20 cellular contexts compared by ENCODE assay signal in the genomic region with DNA sequence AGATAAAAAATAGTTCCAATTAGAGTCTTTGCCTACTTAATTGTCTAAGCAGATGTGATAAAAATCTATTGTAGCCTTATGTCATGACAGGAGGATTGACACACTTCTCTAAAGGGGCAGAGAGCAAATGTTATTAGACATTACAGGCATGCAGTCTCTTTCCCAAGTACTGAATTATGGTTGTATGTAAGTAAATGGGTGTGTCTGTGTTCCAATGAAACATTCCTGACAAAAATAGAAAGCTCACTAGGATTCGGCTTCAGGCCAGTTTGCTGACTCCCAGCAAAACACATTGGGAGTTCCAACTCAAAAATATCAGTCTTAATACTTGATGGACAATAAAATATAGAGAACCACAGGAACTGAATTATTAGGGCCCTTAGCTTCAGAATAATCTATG.
A peak's percentile ranks its signal among the peaks of the same experiment; 100 is the strongest.
DNase-seq lines count a peak whose midpoint lies in the region; ATAC-seq, FAIRE-seq and TF ChIP-seq lines count a peak whose summit lies in the region.
"Had no signal": no experiment of that assay in that cellular context is flagged by ENCODE, and none has a peak within 500 bp of the region (broad histone marks: within the 10 kb centered on the region; RNA-seq: fewer than 3 reads in every experiment).

No MANE protein-coding gene starts in this region.

- peak; percentile 8 for DNase-seq in MCF 10A (ENCODE audit: unreplicated experiment)
- DNase-seq in breast epithelium (ENCODE audit: low spot score in 2 of 2) = no peak
- DNase-seq in left kidney (ENCODE audit: low read depth, low spot score) = peak; percentile 4
- DNase-seq in small intestine = peak; percentile 15
- DNase-seq: AML-193; Caco-2; CD4-positive, alpha-beta T cell; GM23248 had no signal

- H3K36me3 ChIP-seq in breast epithelium = no peaks in the 10 kb centered on the region
- no peaks in the 10 kb centered on the region for H3K36me3 ChIP-seq in KMS-11 (ENCODE audit: insufficient read depth)
- no peaks in the 10 kb centered on the region for H3K36me3 ChIP-seq in small intestine (ENCODE audit: control insufficient read depth in 2 of 2, insufficient read depth in 2 of 2, low read length in 2 of 2)
- H3K36me3 ChIP-seq: HAP-1 had no signal

- TF ChIP-seq CTCF in MCF 10A (IDR thresholded peaks at IDR 0.05; ENCODE audit: unreplicated experiment) (no peak), breast epithelium (IDR thresholded peaks at IDR 0.05) (no peak), KMS-11 (conservative IDR thresholded peaks at IDR 0.05; ENCODE audit: low read depth, low read length) (no peak)

- no peak for ATAC-seq in HG02588 (IDR thresholded peaks at IDR 0.05; ENCODE audit: unreplicated experiment)
- no peak for ATAC-seq in HG02884 (IDR thresholded peaks at IDR 0.05; ENCODE audit: unreplicated experiment)
- ATAC-seq: A549, HepG2 had no signal

- POLR2A ChIA-PET in MCF 10A (lab: Yijun Ruan, JAX) = no interaction called here

- CTCF ChIA-PET in MCF 10A (lab: Yijun Ruan, JAX) = interaction anchor here (0.9 kb wide), 1 partner anchor 136 kb away, joined by 3 read pairs; no protein-coding TSS in a partner anchor

- H3K4me2 ChIP-seq in KMS-11 = peak overlapping the region; percentile 61
- H3K4me2 ChIP-seq: A549 had no signal

- no peak overlapping the region for H3K9ac ChIP-seq in KMS-11
- H3K9ac ChIP-seq: GM23248 had no signal

- H3K4me1 Mint-ChIP-seq in MCF 10A (ENCODE audit: insufficient read depth, unreplicated experiment) = no peaks in the 10 kb centered on the region
- H3K4me1 Mint-ChIP-seq: IgD-negative memory B cell had no signal

- H3K4me1 ChIP-seq in breast epithelium = no peaks in the 10 kb centered on the region
- peaks cover 56% of the 10 kb centered on the region for H3K4me1 ChIP-seq in KMS-11 (ENCODE audit: low read depth, poor library complexity, severe bottlenecking)
- H3K4me1 ChIP-seq in small intestine (ENCODE audit: control insufficient read depth in 2 of 2, insufficient read depth in 1 of 2, low read depth in 1 of 2, low read length in 1 of 2) = no peaks in the 10 kb centered on the region
- H3K4me1 ChIP-seq: A549, HAP-1 had no signal

- no peak overlapping the region for H3K4me3 Mint-ChIP-seq in MCF 10A (ENCODE audit: unreplicated experiment)
- H3K4me3 Mint-ChIP-seq: CD4-positive, alpha-beta T cell; IgD-negative memory B cell had no signal

- BruUV-seq in MCF 10A (replicated peaks; lab: Mats Ljungman, UMichigan) = no TSS peak

- H3K27me3 Mint-ChIP-seq in MCF 10A (ENCODE audit: insufficient read depth, unreplicated experiment) = peaks cover 3% of the 10 kb centered on the region
- H3K27me3 Mint-ChIP-seq: CD4-positive, alpha-beta T cell; IgD-negative memory B cell had no signal

- H3K9me3 ChIP-seq in breast epithelium = no peaks in the 10 kb centered on the region
- no peaks in the 10 kb centered on the region for H3K9me3 ChIP-seq in small intestine (ENCODE audit: control insufficient read depth, low read depth)
- H3K9me3 ChIP-seq: A549, HAP-1 had no signal

- H3K4me3 ChIP-seq in breast epithelium (no peak overlapping the region), KMS-11 (IDR thresholded peaks at IDR 0.05; ENCODE audit: insufficient read depth, low read depth, low read length) (no peak overlapping the region), small intestine (ENCODE audit: low read depth in 1 of 2, low read length in 2 of 2) (no peak overlapping the region)
- H3K4me3 ChIP-seq: A549, GM23248, HAP-1 had no signal

- H3K27me3 ChIP-seq in breast epithelium (no peaks in the 10 kb centered on the region), KMS-11 (ENCODE audit: insufficient read depth, low read depth) (no peaks in the 10 kb centered on the region), small intestine (ENCODE audit: control insufficient read depth in 2 of 2, insufficient read depth in 2 of 2, low read length in 2 of 2) (no peaks in the 10 kb centered on the region)

- FAIRE-seq in small intestine (lab: Jason Lieb, UNC) = no peak
- FAIRE-seq: A549, D721Med, G401.6, GM12891, HepG2 had no signal

- H3K9me3 Mint-ChIP-seq in MCF 10A (ENCODE audit: unreplicated experiment) = no peaks in the 10 kb centered on the region

- 12 to 33% (median 20%) methylated on average over 1 of the region's 1 CpG for WGBS in small intestine, 3 donors

- no peaks in the 10 kb centered on the region for H3K36me3 Mint-ChIP-seq in MCF 10A (ENCODE audit: insufficient read depth, unreplicated experiment)
- H3K36me3 Mint-ChIP-seq: IgD-negative memory B cell had no signal

- no peak overlapping the region for H2AFZ ChIP-seq in KMS-11 (ENCODE audit: low read depth)
- H2AFZ ChIP-seq: GM23248 had no signal

- no peaks in the 10 kb centered on the region for H4K20me1 ChIP-seq in KMS-11 (ENCODE audit: insufficient read depth)

- TF ChIP-seq POLR2A in breast epithelium (IDR thresholded peaks at IDR 0.05) = no peak

- no peak overlapping the region for H3K27ac Mint-ChIP-seq in MCF 10A (ENCODE audit: low read depth, unreplicated experiment)
- H3K27ac Mint-ChIP-seq: CD4-positive, alpha-beta T cell; IgD-negative memory B cell had no signal

- intact Hi-C loops in MCF 10A (cut with micrococcal nuclease) (no loop called here), breast epithelium (cut with DNase I; ENCODE audit: low total_unique reads) (no loop called here)

- no peak overlapping the region for H3K27ac ChIP-seq in breast epithelium
- no peak overlapping the region for H3K27ac ChIP-seq in KMS-11
- H3K27ac ChIP-seq in small intestine (ENCODE audit: low read depth in 1 of 2, low read length in 1 of 2) = no peak overlapping the region
- H3K27ac ChIP-seq: 22Rv1, A549, C4-2B, GM23248 had no signal

- H3K79me2 ChIP-seq in KMS-11 (ENCODE audit: insufficient read depth, low read depth) = no peaks in the 10 kb centered on the region

Comparison
In these comparisons a context has a peak if more than half of its experiments do, and no peak if none do; other contexts are left out.
1. DNase-seq: peak in MCF 10A (single experiment), left kidney (single experiment) and small intestine (single experiment); none in breast epithelium (0 of 2).